Comparison of ENCODE assay signal across 8 cellular contexts in genomic region chr2:74581463-74581862, GRCh38. TPM values are rescaled to one million over a fixed set of nuclear protein-coding genes. Genes with fewer than 3 reads are reported as not detected.
"Had no signal": no experiment of that assay in that cellular context is flagged by ENCODE, and none has a peak within 500 bp of the region (broad histone marks: within the 10 kb centered on the region; RNA-seq: fewer than 3 reads in every experiment).

No MANE protein-coding gene starts in this region.

- FAIRE-seq: HepG2, HTR-8/SVneo had no signal

- H3K4me2 ChIP-seq: KMS-11 had no signal

- H3K4me3 Mint-ChIP-seq: IgD-negative memory B cell had no signal

- H3K27ac Mint-ChIP-seq: IgD-negative memory B cell had no signal

- H3K27ac ChIP-seq: HL-60, KMS-11 had no signal

- H3K9me3 Mint-ChIP-seq: IgD-negative memory B cell had no signal

- H3K36me3 Mint-ChIP-seq: IgD-negative memory B cell had no signal

- ATAC-seq: HepG2 had no signal

- H3K9ac ChIP-seq: KMS-11 had no signal

- DNase-seq: IMR-90, KBM-7, KG1 had no signal

RNA-seq across cellular contexts. Expression of gene DQX1, which starts 55.4 kb away (rescaled TPM):
- total RNA-seq: IMR-90 had no signal
